In genomic region chr6:158816803-158817202, GRCh38 we compare ENCODE assay signal across 8 cellular contexts. TPM values are rescaled to one million over a fixed set of nuclear protein-coding genes. Genes with fewer than 3 reads are reported as not detected.
DNase-seq lines count a peak whose midpoint lies in the region; TF ChIP-seq lines count a peak whose summit lies in the region.
"Not testable (repeated sequence)": the region's sequence is repeated elsewhere in the genome, so short reads cannot be mapped to it uniquely, and the experiment has no call there.

No MANE protein-coding gene starts in this region.

- peak overlapping the region; percentile 79 to 97 (median 93) for H3K4me2 ChIP-seq in BLaER1 treated with 17β-estradiol and CSF1 and Interleukin-3, amounts not matched to agents 10 nM and 100 nM
- H3K4me2 ChIP-seq in neuronal stem cell (ENCODE audit: insufficient read depth, low read length, poor library complexity, severe bottlenecking), result not testable (repeated sequence)

- H3K27me3 ChIP-seq in BLaER1 treated with 17β-estradiol and CSF1 and Interleukin-3, amounts not matched to agents 10 nM and 100 nM; kidney epithelial cell (ENCODE audit: control insufficient read depth, insufficient read depth, low read length); neuronal stem cell (ENCODE audit: control insufficient read depth in 3 of 3, insufficient read depth in 3 of 3, low read depth in 1 of 3, low read length in 3 of 3); subcutaneous abdominal adipose tissue (ENCODE audit: control insufficient read depth in 5 of 5, insufficient read depth in 4 of 5, low read length in 5 of 5): not testable (repeated sequence)

- H2AK5ac ChIP-seq in neuronal stem cell (ENCODE audit: low read depth, low read length), result not testable (repeated sequence)

- peak overlapping the region; percentile 92 to 100 (median 98) for H3K27ac Mint-ChIP-seq in IgD-negative memory B cell

- not testable (repeated sequence) for H4K91ac ChIP-seq in neuronal stem cell (ENCODE audit: low read depth, low read length, poor library complexity)

- not testable (repeated sequence) for H3K4ac ChIP-seq in neuronal stem cell (ENCODE audit: low read length)

- not testable (repeated sequence) for H2BK120ac ChIP-seq in neuronal stem cell (ENCODE audit: low read depth, low read length)

- H3K14ac ChIP-seq in neuronal stem cell (ENCODE audit: low read length), result not testable (repeated sequence)

- H3K4me1 ChIP-seq in BLaER1 treated with 17β-estradiol and CSF1 and Interleukin-3, amounts not matched to agents 10 nM and 100 nM, result peaks cover 51 to 63% (median 57%) of the 10 kb centered on the region in 10 experiments
- H3K4me1 ChIP-seq in neuronal stem cell (ENCODE audit: control insufficient read depth in 2 of 2, insufficient read depth in 1 of 2, low read depth in 1 of 2, low read length in 2 of 2) (peaks cover 7 to 20% of the 10 kb centered on the region in 2 donors), subcutaneous abdominal adipose tissue (ENCODE audit: control insufficient read depth in 5 of 5, insufficient read depth in 5 of 5, low read length in 5 of 5) (peaks cover 0 to 48% (median 17%) of the 10 kb centered on the region in 5 donors)

- H3K4me3 Mint-ChIP-seq in IgD-negative memory B cell, result peak overlapping the region; percentile 68 to 99 (median 99)

- not testable (repeated sequence) for TF ChIP-seq CTCF in WI38 (IDR thresholded peaks at IDR 0.05; ENCODE audit: low read depth, low read length); astrocyte of the cerebellum (IDR thresholded peaks at IDR 0.05; ENCODE audit: low read depth, low read length, missing control alignments); epithelial cell of proximal tubule (conservative IDR thresholded peaks at IDR 0.05; ENCODE audit: low read depth, low read length); kidney epithelial cell (IDR thresholded peaks at IDR 0.05; ENCODE audit: insufficient read depth, low read length, poor library complexity, severe bottlenecking)

- not testable (repeated sequence) for H2BK5ac ChIP-seq in neuronal stem cell (ENCODE audit: low read length)

- not testable (repeated sequence) for H4K8ac ChIP-seq in neuronal stem cell (ENCODE audit: low read depth, low read length)

- H3K79me1 ChIP-seq in neuronal stem cell (ENCODE audit: low read depth, low read length), result peaks cover 11% of the 10 kb centered on the region

- in situ Hi-C loops in astrocyte of the cerebellum (cut with HindIII; ENCODE audit: low sequenced_read_pairs), result not testable (repeated sequence)

- not testable (repeated sequence) for H2BK15ac ChIP-seq in neuronal stem cell (ENCODE audit: low read length)

- peaks cover 51 to 62% (median 62%) of the 10 kb centered on the region in 11 experiments for H4K20me1 ChIP-seq in BLaER1 treated with 17β-estradiol and CSF1 and Interleukin-3, amounts not matched to agents 10 nM and 100 nM

- not testable (repeated sequence) for H3K9me3 ChIP-seq in BLaER1 treated with 17β-estradiol and CSF1 and Interleukin-3, amounts not matched to agents 10 nM and 100 nM (replicated peaks in 1 of 11); neuronal stem cell (replicated peaks in 1 of 2; ENCODE audit: control insufficient read depth in 2 of 2, insufficient read depth in 1 of 2, low read depth in 1 of 2, low read length in 2 of 2); subcutaneous abdominal adipose tissue (ENCODE audit: control insufficient read depth in 5 of 5, low read length in 5 of 5)

- not testable (repeated sequence) for DNase-seq in astrocyte of the cerebellum (ENCODE audit: low read depth); epithelial cell of proximal tubule (ENCODE audit: low read depth); kidney epithelial cell (ENCODE audit: low read depth); neuronal stem cell (ENCODE audit: low spot score)

- not testable (repeated sequence) for H3K23ac ChIP-seq in neuronal stem cell (ENCODE audit: low read depth, low read length, poor library complexity)

- H3K9me3 Mint-ChIP-seq in IgD-negative memory B cell, result not testable (repeated sequence)

- H3K27ac ChIP-seq in BLaER1 treated with 17β-estradiol and CSF1 and Interleukin-3, amounts not matched to agents 10 nM and 100 nM, result peak overlapping the region; percentile 69 to 95 (median 91); a peak in 21 of 22 replicates
- H3K27ac ChIP-seq in neuronal stem cell (replicated peaks; ENCODE audit: low read length); subcutaneous abdominal adipose tissue (ENCODE audit: low read depth, low read length): not testable (repeated sequence)

- H3K27me3 Mint-ChIP-seq in IgD-negative memory B cell, result not testable (repeated sequence)

- peaks cover 0 to 60% (median 49%) of the 10 kb centered on the region in 11 experiments; a peak in 20 of 22 replicates for H3K36me3 ChIP-seq in BLaER1 treated with 17β-estradiol and CSF1 and Interleukin-3, amounts not matched to agents 10 nM and 100 nM
- not testable (repeated sequence) for H3K36me3 ChIP-seq in kidney epithelial cell (ENCODE audit: control insufficient read depth, insufficient read depth, low read length); subcutaneous abdominal adipose tissue (ENCODE audit: control insufficient read depth in 5 of 5, insufficient read depth in 5 of 5, low read length in 5 of 5)
- peaks cover 8 to 46% of the 10 kb centered on the region in 2 donors for H3K36me3 ChIP-seq in neuronal stem cell (replicated peaks in 1 of 2; ENCODE audit: control insufficient read depth in 2 of 2, insufficient read depth in 2 of 2, low read length in 2 of 2)

- not testable (repeated sequence) for H2BK12ac ChIP-seq in neuronal stem cell (ENCODE audit: low read length)

- H3K4me3 ChIP-seq in BLaER1 treated with 17β-estradiol and CSF1 and Interleukin-3, amounts not matched to agents 10 nM and 100 nM, result peak overlapping the region; percentile 72 to 92 (median 88)
- H3K4me3 ChIP-seq in WI38 (ENCODE audit: low read depth, low read length) (peak overlapping the region; percentile 80), astrocyte of the cerebellum (ENCODE audit: low read depth, low read length) (peak overlapping the region; percentile 65), epithelial cell of proximal tubule (ENCODE audit: low read depth, low read length) (peak overlapping the region; percentile 76), kidney epithelial cell (ENCODE audit: low read depth, low read length) (peak overlapping the region; percentile 75), neuronal stem cell (ENCODE audit: low read length in 2 of 2) (peak overlapping the region in 1 of 2 donors; percentile 84), subcutaneous abdominal adipose tissue (ENCODE audit: low read depth in 1 of 5, low read length in 5 of 5) (peak overlapping the region in 4 of 5 donors; percentile 75 to 91 (median 82))

- H3K18ac ChIP-seq in neuronal stem cell (ENCODE audit: low read length), result not testable (repeated sequence)

- peak overlapping the region; percentile 89 to 97 (median 93) for H3K9ac ChIP-seq in BLaER1 treated with 17β-estradiol and CSF1 and Interleukin-3, amounts not matched to agents 10 nM and 100 nM
- H3K9ac ChIP-seq in neuronal stem cell (ENCODE audit: low read depth, low read length, poor library complexity), result not testable (repeated sequence)
- H3K9ac ChIP-seq in subcutaneous abdominal adipose tissue (ENCODE audit: low read length in 5 of 5), result peak overlapping the region in 2 of 5 donors; percentile 68 to 79

- H3K4me1 Mint-ChIP-seq in IgD-negative memory B cell, result peaks cover 44 to 56% (median 52%) of the 10 kb centered on the region in 3 donors

- peak overlapping the region; percentile 92 for H2AFZ ChIP-seq in neuronal stem cell (ENCODE audit: low read length)

- peaks cover 30% of the 10 kb centered on the region for H3K36me3 Mint-ChIP-seq in IgD-negative memory B cell

- WGBS in neuronal stem cell (ENCODE audit: extremely low coverage in 2 of 2, insufficient read length in 2 of 2, insufficient replicate concordance in 1 of 2), 2 donors, result no CpG with 5 or more reads among the region's 7 CpGs

RNA-seq across cellular contexts. Expression of gene EZR, which starts 2.4 kb away (rescaled TPM):
- 588 TPM for polyA plus RNA-seq in IgD-negative memory B cell
- total RNA-seq in epithelial cell of proximal tubule (264 and 309 TPM in 2 replicates), kidney epithelial cell (259 and 277 TPM in 2 replicates)
- polyA plus RNA-seq in neuronal stem cell (2013, experiment 1 of 2), result 32.4 TPM
- polyA plus RNA-seq in neuronal stem cell (2013, experiment 2 of 2), result 32.9 TPM
